ENCODE assay signal across 1 cellular context in genomic region chr17:6548034-6548433, GRCh38.
TF ChIP-seq lines count a peak whose summit lies in the region.

No MANE protein-coding gene starts in this region.

TF ChIP-seq in HepG2, 621 proteins besides CTCF, POLR2A, EP300 and RAD21 (continued from another document):
- TF ChIP-seq PRDM4 (CRISPR knock-in tag; IDR thresholded peaks at IDR 0.05; ENCODE audit: borderline replicate concordance), result no peak
- no peak for TF ChIP-seq MBD4 (IDR thresholded peaks at IDR 0.05; ENCODE audit: borderline replicate concordance, low read length)
- TF ChIP-seq GPN1 (CRISPR knock-in tag; IDR thresholded peaks at IDR 0.05; ENCODE audit: borderline replicate concordance), result no peak
- TF ChIP-seq ZNF570 (CRISPR knock-in tag; IDR thresholded peaks at IDR 0.05; ENCODE audit: borderline replicate concordance), result no peak
- no peak for TF ChIP-seq TMF1 (CRISPR knock-in tag; IDR thresholded peaks at IDR 0.05; ENCODE audit: low read depth)
- TF ChIP-seq ZNF484 (CRISPR knock-in tag; IDR thresholded peaks at IDR 0.05; ENCODE audit: borderline replicate concordance, low read depth), result no peak
- no peak for TF ChIP-seq ZNF749 (CRISPR knock-in tag; IDR thresholded peaks at IDR 0.05; ENCODE audit: borderline replicate concordance)
- no peak for TF ChIP-seq NR2F1 (CRISPR knock-in tag; IDR thresholded peaks at IDR 0.05)
- TF ChIP-seq ZBED4 (CRISPR knock-in tag; IDR thresholded peaks at IDR 0.05; ENCODE audit: borderline replicate concordance), result no peak
- no peak for TF ChIP-seq DBP (CRISPR knock-in tag; IDR thresholded peaks at IDR 0.05; ENCODE audit: not compliant biosample characterization)
- TF ChIP-seq ZBTB7A (CRISPR knock-in tag; IDR thresholded peaks at IDR 0.05), result no peak
- TF ChIP-seq SATB2 (CRISPR knock-in tag; IDR thresholded peaks at IDR 0.05), result no peak
- TF ChIP-seq ZNF766 (CRISPR knock-in tag; IDR thresholded peaks at IDR 0.05; ENCODE audit: borderline replicate concordance), result no peak
- TF ChIP-seq TOE1 (CRISPR knock-in tag; IDR thresholded peaks at IDR 0.05), result no peak
- no peak for TF ChIP-seq PLRG1 (conservative IDR thresholded peaks at IDR 0.05)
